ENCODE assay signal across 11 cellular contexts in genomic region chr7:99267530-99268360, GRCh38. TPM values are rescaled to one million over a fixed set of nuclear protein-coding genes. Genes with fewer than 3 reads are reported as not detected.
DNase-seq lines count a peak whose midpoint lies in the region; ATAC-seq and TF ChIP-seq lines count a peak whose summit lies in the region.
"Had no signal": no experiment of that assay in that cellular context is flagged by ENCODE, and none has a peak within 500 bp of the region (broad histone marks: within the 10 kb centered on the region; RNA-seq: fewer than 3 reads in every experiment).

No MANE protein-coding gene starts in this region.

- peak overlapping the region; percentile 90 for H3K27ac Mint-ChIP-seq in chondrocyte (ENCODE audit: unreplicated experiment)

- DNase-seq in AG04450 (ENCODE audit: low read depth, low spot score), result peak; percentile 62
- DNase-seq in MG63, result peak; percentile 90
- no peak for DNase-seq in chondrocyte (ENCODE audit: low spot score)
- no peak for DNase-seq in mesendoderm
- no peak for DNase-seq in NCI-H748 treated with DMSO at 0.1 percent for 48 hours (lab: John Stamatoyannopoulos, UW)
- no peak for DNase-seq in NCI-H1694 (lab: John Stamatoyannopoulos, UW)
- no peak for DNase-seq in NCI-H1436 treated with DMSO at 0.1 percent for 48 hours (lab: John Stamatoyannopoulos, UW)
- DNase-seq: NCI-H1092 treated with DMSO at 0.1 percent for 48 hours, right lobe of liver had no signal

- H3K9me3 ChIP-seq in AG04450 (ENCODE audit: control insufficient read depth, insufficient read depth, low read length) (no peaks in the 10 kb centered on the region), MG63 (no peaks in the 10 kb centered on the region)
- H3K9me3 ChIP-seq: right lobe of liver had no signal

- H2BK120ac ChIP-seq in mesendoderm (ENCODE audit: low read depth, low read length), result no peak overlapping the region

- H2AK5ac ChIP-seq in mesendoderm (ENCODE audit: low read length), result no peak overlapping the region

- no peak for ATAC-seq in GM18517 (IDR thresholded peaks at IDR 0.05; ENCODE audit: unreplicated experiment)

- H3K36me3 Mint-ChIP-seq in chondrocyte (ENCODE audit: low read depth), result no peaks in the 10 kb centered on the region

- H3K36me3 ChIP-seq in MG63, result no peaks in the 10 kb centered on the region
- no peaks in the 10 kb centered on the region for H3K36me3 ChIP-seq in mesendoderm (ENCODE audit: control insufficient read depth, insufficient read depth, low read length)
- H3K36me3 ChIP-seq: right lobe of liver had no signal

- peaks cover 4% of the 10 kb centered on the region for H3K9me3 Mint-ChIP-seq in chondrocyte (ENCODE audit: low read depth)

- no peak overlapping the region for H3K4ac ChIP-seq in mesendoderm (ENCODE audit: low read depth, low read length)

- no peak overlapping the region for H4K8ac ChIP-seq in mesendoderm (ENCODE audit: low read depth, low read length)

- H2BK5ac ChIP-seq in mesendoderm (ENCODE audit: low read length), result no peak overlapping the region

- no peak overlapping the region for H4K5ac ChIP-seq in mesendoderm (ENCODE audit: low read length)

- TF ChIP-seq CTCF in AG04450 (IDR thresholded peaks at IDR 0.05; ENCODE audit: low read depth, low read length) (no peak), chondrocyte (IDR thresholded peaks at IDR 0.05) (no peak)

- H3K27me3 ChIP-seq in AG04450 (ENCODE audit: control insufficient read depth, insufficient read depth, low read length) (peaks cover 3% of the 10 kb centered on the region), MG63 (no peaks in the 10 kb centered on the region), mesendoderm (ENCODE audit: insufficient read depth, low read length, poor library complexity) (no peaks in the 10 kb centered on the region)
- H3K27me3 ChIP-seq: right lobe of liver had no signal

- POLR2A ChIA-PET in AG04450 (lab: Yijun Ruan, JAX), result interaction anchor here (0.8 to 0.9 kb wide), 2 partner anchors 12 to 23 kb away, joined by 3 read pairs; no protein-coding TSS in a partner anchor

- no CpG with 5 or more reads among the region's 12 CpGs for WGBS in mesendoderm (ENCODE audit: extremely low coverage, insufficient coverage, low lambda C conversion rate)

- H3K79me1 ChIP-seq in mesendoderm (ENCODE audit: low read length), result no peaks in the 10 kb centered on the region

- H3K4me3 ChIP-seq in AG04450 (ENCODE audit: low read depth, low read length) (no peak overlapping the region), MG63 (no peak overlapping the region), mesendoderm (ENCODE audit: low read length) (no peak overlapping the region)
- H3K4me3 ChIP-seq: right lobe of liver had no signal

- no peak overlapping the region for H3K4me3 Mint-ChIP-seq in chondrocyte (ENCODE audit: unreplicated experiment)

- no peak overlapping the region for H3K4me2 ChIP-seq in mesendoderm (ENCODE audit: low read length)

- no peak overlapping the region for H3K56ac ChIP-seq in mesendoderm (ENCODE audit: low read length)

- H3K79me2 ChIP-seq in mesendoderm (ENCODE audit: control insufficient read depth, insufficient read depth, low read length), result no peaks in the 10 kb centered on the region

- H3K23ac ChIP-seq in mesendoderm (ENCODE audit: low read length), result peak overlapping the region; percentile 3

- no peaks in the 10 kb centered on the region for H3K4me1 ChIP-seq in mesendoderm (ENCODE audit: control insufficient read depth, low read depth, low read length)
- H3K4me1 ChIP-seq: right lobe of liver had no signal

- no peak overlapping the region for H2BK15ac ChIP-seq in mesendoderm (replicated peaks; ENCODE audit: low read depth)

- no peak overlapping the region for H3K18ac ChIP-seq in mesendoderm (ENCODE audit: low read length)

- CTCF ChIA-PET in AG04450 (lab: Charles Lee), result interaction anchor here (0.8 to 1.6 kb wide), 2 partner anchors 45 kb away, joined by 6 to 7 read pairs; no protein-coding TSS in a partner anchor

- H3K4me1 Mint-ChIP-seq in chondrocyte (ENCODE audit: low read depth), result peaks cover 18% of the 10 kb centered on the region

- H3K27me3 Mint-ChIP-seq in chondrocyte (ENCODE audit: low read depth), result peaks cover 5% of the 10 kb centered on the region

- H3K9ac ChIP-seq in mesendoderm (ENCODE audit: low read length), result no peak overlapping the region

- H3K27ac ChIP-seq in AG04450 (ENCODE audit: low read depth, low read length) (peak overlapping the region; percentile 53), mesendoderm (ENCODE audit: low read depth, low read length) (no peak overlapping the region)
- H3K27ac ChIP-seq: right lobe of liver had no signal

RNA-seq across cellular contexts. Expression of gene MYH16, which starts 4.9 kb away (rescaled TPM):
- not detected in 2 replicates for polyA plus RNA-seq in AG04450 (2011; rRNA removed)
- polyA minus RNA-seq in AG04450 (2011; rRNA and poly(A)+ RNA removed), result not detected in 2 replicates
- total RNA-seq in MG63 (2014; rRNA removed; shearing (Covaris generic); ENCODE audit: low replicate concordance), result not detected in 2 replicates
- total RNA-seq in chondrocyte, result not detected in 3 replicates
- polyA plus RNA-seq in mesendoderm (2013, experiment 1 of 2), result not detected
- not detected for polyA plus RNA-seq in mesendoderm (2013, experiment 2 of 2)
- total RNA-seq: right lobe of liver, ureter had no signal

RNA-seq across cellular contexts. Expression of gene ARPC1A, which starts 58.0 kb away (rescaled TPM):
- polyA plus RNA-seq in AG04450 (2011; rRNA removed), result 259 and 282 TPM in 2 replicates
- polyA minus RNA-seq in AG04450 (2011; rRNA and poly(A)+ RNA removed), result 272 and 319 TPM in 2 replicates
- 75.8 and 89.8 TPM in 2 replicates for total RNA-seq in MG63 (2014; rRNA removed; shearing (Covaris generic); ENCODE audit: low replicate concordance)
- total RNA-seq in chondrocyte, result 103 to 110 TPM (median 104 TPM) in 3 replicates
- polyA plus RNA-seq in mesendoderm (2013, experiment 1 of 2), result 204 TPM
- 207 TPM for polyA plus RNA-seq in mesendoderm (2013, experiment 2 of 2)

RNA-seq across cellular contexts. Expression of gene KPNA7, which starts 59.8 kb away (rescaled TPM):
- polyA plus RNA-seq in AG04450 (2011; rRNA removed), result not detected in 2 replicates
- not detected in 2 replicates for polyA minus RNA-seq in AG04450 (2011; rRNA and poly(A)+ RNA removed)
- total RNA-seq in MG63 (2014; rRNA removed; shearing (Covaris generic); ENCODE audit: low replicate concordance), result not detected in 2 replicates
- not detected in 3 replicates for total RNA-seq in chondrocyte
- not detected for polyA plus RNA-seq in mesendoderm (2013, experiment 1 of 2)
- polyA plus RNA-seq in mesendoderm (2013, experiment 2 of 2), result not detected
- total RNA-seq: ureter had no signal

Comparison
In these comparisons a context has a peak if more than half of its experiments do, and no peak if none do; other contexts are left out.
1. DNase-seq: peak in AG04450 (single experiment) and MG63 (single experiment); none in chondrocyte (single experiment), mesendoderm (single experiment), NCI-H748 treated with DMSO at 0.1 percent for 48 hours (single experiment), NCI-H1694 (single experiment) and NCI-H1436 treated with DMSO at 0.1 percent for 48 hours (single experiment).